22 cellular contexts compared by ENCODE assay signal in genomic region chr14:56055521-56055920, GRCh38.
"Had no signal": no experiment of that assay in that cellular context is flagged by ENCODE, and none has a peak within 500 bp of the region (broad histone marks: within the 10 kb centered on the region; RNA-seq: fewer than 3 reads in every experiment).

No MANE protein-coding gene starts in this region.

- H3K27ac ChIP-seq: body of pancreas, lower lobe of right lung, spleen, tibial artery, uterus had no signal

- H3K4me3 Mint-ChIP-seq: activated B cell treated with CpG ODN at 0.5 μM for 24 hours; activated CD4-positive, alpha-beta memory T cell treated with anti-CD3 and anti-CD28 coated beads for 36 hours; activated naive CD8-positive, alpha-beta T cell; activated T-helper 1 cell treated with anti-CD3 and anti-CD28 coated beads, Interleukin-12 subunit alpha, Interleukin-12 subunit beta, Interleukin-2, Interleukin-4 antibody, amounts not matched to agents 30 ng/mL and 10 ng/mL and 1 ng/mL, durations not matched to agents 14 hours and 24 hours and 36 hours; central memory CD8-positive, alpha-beta T cell; nephron progenitor cell; stimulated activated naive B cell treated with anti-CD40 and anti-IgM and Interleukin-4, amounts not matched to agents 10 μg/mL and 1 μg/mL and 100 μg/mL, for 72 hours had no signal

- H3K4me1 ChIP-seq: body of pancreas, lower lobe of right lung, spleen, tibial artery, uterus had no signal

- H3K4me1 Mint-ChIP-seq: activated B cell treated with CpG ODN at 0.5 μM for 24 hours; central memory CD8-positive, alpha-beta T cell; stimulated activated naive B cell treated with anti-CD40 and anti-IgM and Interleukin-4, amounts not matched to agents 10 μg/mL and 1 μg/mL and 100 μg/mL, for 72 hours had no signal

- H3K36me3 Mint-ChIP-seq: activated CD4-positive, alpha-beta memory T cell treated with anti-CD3 and anti-CD28 coated beads for 36 hours; activated naive CD8-positive, alpha-beta T cell; stimulated activated naive B cell treated with anti-CD40 and anti-IgM and Interleukin-4, amounts not matched to agents 10 μg/mL and 1 μg/mL and 100 μg/mL, for 72 hours had no signal

- H3K36me3 ChIP-seq: lower lobe of right lung, spleen, tibial artery, uterus had no signal

- ATAC-seq: body of pancreas; esophagus mucosa; left cardiac atrium; lower lobe of right lung; stimulated activated naive B cell treated with anti-CD40 and anti-IgM and Interleukin-4, amounts not matched to agents 10 μg/mL and 1 μg/mL and 100 μg/mL, for 72 hours had no signal

- H3K27ac Mint-ChIP-seq: activated B cell treated with CpG ODN at 0.5 μM for 24 hours; activated CD4-positive, alpha-beta memory T cell treated with anti-CD3 and anti-CD28 coated beads for 36 hours; activated naive CD8-positive, alpha-beta T cell; activated T-helper 1 cell treated with anti-CD3 and anti-CD28 coated beads, Interleukin-12 subunit alpha, Interleukin-12 subunit beta, Interleukin-2, Interleukin-4 antibody, amounts not matched to agents 30 ng/mL and 10 ng/mL and 1 ng/mL, durations not matched to agents 14 hours and 24 hours and 36 hours; nephron progenitor cell; stimulated activated naive B cell treated with anti-CD40 and anti-IgM and Interleukin-4, amounts not matched to agents 10 μg/mL and 1 μg/mL and 100 μg/mL, for 72 hours had no signal

- DNase-seq: activated B cell treated with CpG ODN at 0.5 μM for 24 hours; activated CD4-positive, alpha-beta memory T cell treated with anti-CD3 and anti-CD28 coated beads for 36 hours; activated CD4-positive, alpha-beta T cell treated with anti-CD3 and anti-CD28 coated beads for 4 hours; activated gamma-delta T cell treated with Interleukin-2 at 50 U/mL for 16 hours; activated T-cell treated with anti-CD3 and anti-CD28 coated beads for 4 hours; body of pancreas; cortex of kidney; effector CD8-positive, alpha-beta T cell; left cardiac atrium; lower lobe of right lung; nephron progenitor cell; spleen; stimulated activated CD4-positive, alpha-beta T cell treated with anti-CD3 and anti-CD28 coated beads, Interleukin-4, amount 100 ng/mL, for 4 hours; stimulated activated naive B cell treated with anti-CD40 and anti-IgM and Interleukin-4, amounts not matched to agents 10 μg/mL and 1 μg/mL and 100 μg/mL, for 72 hours; T-helper 1 cell; T-helper 9 cell; tibial artery; uterus had no signal

- H3K27me3 ChIP-seq: body of pancreas, spleen, uterus had no signal

- H3K9me3 ChIP-seq: body of pancreas, lower lobe of right lung, spleen, tibial artery, uterus had no signal

- H3K9me3 Mint-ChIP-seq: activated B cell treated with CpG ODN at 0.5 μM for 24 hours; activated CD4-positive, alpha-beta memory T cell treated with anti-CD3 and anti-CD28 coated beads for 36 hours; activated T-helper 1 cell treated with anti-CD3 and anti-CD28 coated beads, Interleukin-12 subunit alpha, Interleukin-12 subunit beta, Interleukin-2, Interleukin-4 antibody, amounts not matched to agents 30 ng/mL and 10 ng/mL and 1 ng/mL, durations not matched to agents 14 hours and 24 hours and 36 hours; central memory CD8-positive, alpha-beta T cell; nephron progenitor cell; stimulated activated naive B cell treated with anti-CD40 and anti-IgM and Interleukin-4, amounts not matched to agents 10 μg/mL and 1 μg/mL and 100 μg/mL, for 72 hours had no signal

- H3K4me3 ChIP-seq: body of pancreas, lower lobe of right lung, spleen, tibial artery, uterus had no signal
